2 cellular contexts compared by ENCODE assay signal in genomic region chr6:32178547-32179440, GRCh38.
TF ChIP-seq lines count a peak whose summit lies in the region.

No MANE protein-coding gene starts in this region.

TF ChIP-seq in HEK293, 187 proteins besides CTCF, POLR2A, EP300 and RAD21 (continued from another document and continues in another):
- TF ChIP-seq ZFP69B (tag by site-specific recombination; IDR thresholded peaks at IDR 0.05) (0 out of 2 replicates have a peak, but pooled peaks have one; percentile 26), ZNF692 (tag by site-specific recombination; IDR thresholded peaks at IDR 0.05) (no peak), PRDM2 (tag by site-specific recombination; IDR thresholded peaks at IDR 0.05; ENCODE audit: borderline replicate concordance) (0 out of 2 replicates have a peak, but pooled peaks have one; percentile 53), ZBTB20 (tag by site-specific recombination; IDR thresholded peaks at IDR 0.05) (no peak), ZNF335 (tag by site-specific recombination; conservative IDR thresholded peaks at IDR 0.05) (peak; percentile 46), BCL6B (tag by site-specific recombination; IDR thresholded peaks at IDR 0.05) (no peak), KLF17 (tag by site-specific recombination; IDR thresholded peaks at IDR 0.05) (peak; percentile 56; the same call in 1 of the 2 replicates), KLF7 (tag by site-specific recombination; IDR thresholded peaks at IDR 0.05; ENCODE audit: borderline replicate concordance) (peak; percentile 23; the same call in 1 of the 2 replicates), PATZ1 (tag by site-specific recombination; IDR thresholded peaks at IDR 0.05) (0 out of 2 replicates have a peak, but pooled peaks have one; percentile 57), KLF16 (tag by site-specific recombination; IDR thresholded peaks at IDR 0.05) (peak; percentile 60; the same call in 1 of the 2 replicates), ZNF580 (tag by site-specific recombination; IDR thresholded peaks at IDR 0.05) (no peak)

TF ChIP-seq in HepG2, 621 proteins besides CTCF, POLR2A, EP300 and RAD21 (continued from another document and continues in another):
- TF ChIP-seq PAXIP1 (CRISPR knock-in tag; conservative IDR thresholded peaks at IDR 0.05) (0 out of 2 replicates have a peak, but pooled peaks have one; percentile 1), FOXA1 (IDR thresholded peaks at IDR 0.05) (no peak), FOXA1 (CRISPR knock-in tag; IDR thresholded peaks at IDR 0.05) (no peak), FLYWCH1 (CRISPR knock-in tag; IDR thresholded peaks at IDR 0.05) (no peak), ZMAT3 (CRISPR knock-in tag; conservative IDR thresholded peaks at IDR 0.05) (0 out of 2 replicates have a peak, but pooled peaks have one; percentile 22), KLF13 (CRISPR knock-in tag; IDR thresholded peaks at IDR 0.05) (no peak), SATB2 (CRISPR knock-in tag; IDR thresholded peaks at IDR 0.05) (no peak), ZNF781 (CRISPR knock-in tag; IDR thresholded peaks at IDR 0.05; ENCODE audit: borderline replicate concordance, not compliant biosample characterization) (no peak), SNAPC2 (CRISPR knock-in tag; IDR thresholded peaks at IDR 0.05) (no peak), SNAI1 (CRISPR knock-in tag; IDR thresholded peaks at IDR 0.05; ENCODE audit: borderline replicate concordance) (no peak), MAFK (conservative IDR thresholded peaks at IDR 0.05 in 1 of 2, IDR thresholded peaks at IDR 0.05 in 1 of 2; ENCODE audit: low read length in 2 of 2) (no peak), LRRFIP1 (CRISPR knock-in tag; conservative IDR thresholded peaks at IDR 0.05) (no peak), HMGA1 (CRISPR knock-in tag; conservative IDR thresholded peaks at IDR 0.05) (no peak), STAT5B (CRISPR knock-in tag; IDR thresholded peaks at IDR 0.05) (no peak), RFXANK (CRISPR knock-in tag; IDR thresholded peaks at IDR 0.05) (no peak), ZNF790 (CRISPR knock-in tag; IDR thresholded peaks at IDR 0.05; ENCODE audit: borderline replicate concordance) (no peak), FOXM1 (CRISPR knock-in tag; IDR thresholded peaks at IDR 0.05) (no peak), IRF2 (CRISPR knock-in tag; IDR thresholded peaks at IDR 0.05) (no peak), MYNN (CRISPR knock-in tag; IDR thresholded peaks at IDR 0.05; ENCODE audit: low read depth) (no peak), ZNF260 (CRISPR knock-in tag; IDR thresholded peaks at IDR 0.05; ENCODE audit: borderline replicate concordance, low read depth) (no peak), GPBP1L1 (CRISPR knock-in tag; IDR thresholded peaks at IDR 0.05) (no peak), TFDP1 (CRISPR knock-in tag; IDR thresholded peaks at IDR 0.05; ENCODE audit: borderline replicate concordance) (0 out of 2 replicates have a peak, but pooled peaks have one; percentile 4), ZNF503 (CRISPR knock-in tag; IDR thresholded peaks at IDR 0.05) (no peak), KMT2A (CRISPR knock-in tag; IDR thresholded peaks at IDR 0.05) (no peak), ZNF547 (CRISPR knock-in tag; IDR thresholded peaks at IDR 0.05) (no peak), MLX (CRISPR knock-in tag; IDR thresholded peaks at IDR 0.05) (no peak), GFI1 (CRISPR knock-in tag; IDR thresholded peaks at IDR 0.05; ENCODE audit: borderline replicate concordance) (no peak), ZFP41 (CRISPR knock-in tag; IDR thresholded peaks at IDR 0.05; ENCODE audit: borderline replicate concordance) (no peak), RORA (CRISPR knock-in tag; IDR thresholded peaks at IDR 0.05) (no peak), ZNF570 (CRISPR knock-in tag; IDR thresholded peaks at IDR 0.05; ENCODE audit: borderline replicate concordance) (no peak), TMF1 (CRISPR knock-in tag; IDR thresholded peaks at IDR 0.05; ENCODE audit: low read depth) (no peak), JUN (CRISPR knock-in tag; IDR thresholded peaks at IDR 0.05) (no peak), PBX2 (CRISPR knock-in tag; IDR thresholded peaks at IDR 0.05) (no peak), ZNF841 (CRISPR knock-in tag; IDR thresholded peaks at IDR 0.05; ENCODE audit: borderline replicate concordance) (no peak), HIVEP1 (CRISPR knock-in tag; IDR thresholded peaks at IDR 0.05) (peak; percentile 65; the same call in 1 of the 2 replicates), ZNF557 (CRISPR knock-in tag; IDR thresholded peaks at IDR 0.05) (no peak), STAT6 (CRISPR knock-in tag; IDR thresholded peaks at IDR 0.05; ENCODE audit: borderline replicate concordance) (no peak), NR2F1 (CRISPR knock-in tag; IDR thresholded peaks at IDR 0.05) (peak in 1 of 2 experiments; percentile 41; a peak in 2 of 4 replicates), HOXA7 (CRISPR knock-in tag; IDR thresholded peaks at IDR 0.05) (no peak), TFDP2 (CRISPR knock-in tag; IDR thresholded peaks at IDR 0.05) (no peak)
